ENCODE assay signal across 9 cellular contexts in the genomic region with DNA sequence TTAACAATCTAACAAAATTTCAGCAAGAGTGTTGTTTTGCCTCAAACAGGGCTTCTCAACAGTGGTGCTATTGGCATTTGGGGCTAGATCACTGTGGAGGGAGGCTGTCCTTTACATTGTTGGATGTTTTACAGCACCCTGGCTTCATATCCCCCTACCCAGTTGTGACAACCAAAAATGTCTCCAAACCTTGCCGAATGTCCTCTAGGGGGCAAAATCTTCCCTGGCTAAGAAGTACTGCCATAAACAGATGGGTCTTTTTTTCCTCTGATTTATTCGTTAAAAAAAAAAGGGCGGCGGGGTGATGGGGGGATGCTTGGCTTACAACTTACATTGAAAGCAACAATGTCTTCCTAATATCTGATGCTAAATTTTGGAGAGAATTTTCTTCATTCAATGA.
DNase-seq lines count a peak whose midpoint lies in the region; TF ChIP-seq lines count a peak whose summit lies in the region.
"Had no signal": no experiment of that assay in that cellular context is flagged by ENCODE, and none has a peak within 500 bp of the region (broad histone marks: within the 10 kb centered on the region; RNA-seq: fewer than 3 reads in every experiment).

No MANE protein-coding gene starts in this region.

- no peaks in the 10 kb centered on the region for H3K4me1 ChIP-seq in OCI-LY7 (ENCODE audit: insufficient read depth, low read length, poor library complexity, severe bottlenecking)
- H3K4me1 ChIP-seq in prostate gland (replicated peaks), result no peaks in the 10 kb centered on the region

- no peak overlapping the region for H2AFZ ChIP-seq in OCI-LY7 (ENCODE audit: low read length)

- TF ChIP-seq POLR2A in prostate gland (IDR thresholded peaks at IDR 0.05), result no peak

- no peaks in the 10 kb centered on the region for H3K9me3 ChIP-seq in OCI-LY7 (ENCODE audit: low read length)
- no peaks in the 10 kb centered on the region for H3K9me3 ChIP-seq in prostate gland

- 46% methylated on average over 4 of the region's 4 CpGs for WGBS in prostate gland

- no peaks in the 10 kb centered on the region for H3K79me2 ChIP-seq in OCI-LY7 (ENCODE audit: insufficient read depth, low read depth, low read length)

- CTCF ChIA-PET in OCI-LY7 (lab: Charles Lee; ENCODE audit: unreplicated experiment), result no interaction called here

- no peaks in the 10 kb centered on the region for H4K20me1 ChIP-seq in OCI-LY7 (ENCODE audit: insufficient read depth, low read length)

- H3K27me3 ChIP-seq in prostate gland (replicated peaks; ENCODE audit: insufficient read depth), result no peaks in the 10 kb centered on the region

- H3K27ac ChIP-seq in 22Rv1, result no peak overlapping the region
- no peak overlapping the region for H3K27ac ChIP-seq in OCI-LY7 (ENCODE audit: low read depth, low read length, poor library complexity, severe bottlenecking)
- no peak overlapping the region for H3K27ac ChIP-seq in prostate gland

- H3K4me3 ChIP-seq in GM12864 (ENCODE audit: low read depth, low read length) (no peak overlapping the region), OCI-LY7 (ENCODE audit: low read depth, low read length, poor library complexity, severe bottlenecking) (no peak overlapping the region), fibroblast of the aortic adventitia (ENCODE audit: low read depth, low read length) (no peak overlapping the region), prostate gland (no peak overlapping the region)

- intact Hi-C loops in OCI-LY7 (cut with micrococcal nuclease; ENCODE audit: unreplicated experiment) (no loop called here), prostate gland (cut with DNase I) (no loop called here)

- DNase-seq in GM12864 (ENCODE audit: low read depth) (no peak), OCI-LY7 (ENCODE audit: low spot score) (peak; percentile 26), fibroblast of the aortic adventitia (ENCODE audit: low read depth) (no peak), KG1 (lab: John Stamatoyannopoulos, UW) (no peak), prostate gland (ENCODE audit: low spot score) (no peak), H4 (ENCODE audit: low spot score) (no peak), SKM-1 treated with dmso at 0.1 percent for 144 hours (lab: John Stamatoyannopoulos, UW; ENCODE audit: unreplicated experiment) (no peak)
- DNase-seq: stimulated activated CD4-positive, alpha-beta T cell treated with anti-CD3 and anti-CD28 coated beads, Interleukin-4, amount 100 ng/mL, for 24 hours had no signal

- no peaks in the 10 kb centered on the region for H3K36me3 ChIP-seq in OCI-LY7 (ENCODE audit: insufficient read depth, low read length)
- H3K36me3 ChIP-seq in prostate gland, result no peaks in the 10 kb centered on the region

- H3K9me2 ChIP-seq in OCI-LY7 (ENCODE audit: insufficient read depth, low read length), result no peaks in the 10 kb centered on the region

- TF ChIP-seq CTCF in 22Rv1 (IDR thresholded peaks at IDR 0.05) (peak; percentile 61), GM12864 (IDR thresholded peaks at IDR 0.05; ENCODE audit: low read depth, low read length, missing control alignments) (peak; percentile 28), OCI-LY7 (conservative IDR thresholded peaks at IDR 0.05; ENCODE audit: low read length) (peak; percentile 72), fibroblast of the aortic adventitia (IDR thresholded peaks at IDR 0.05; ENCODE audit: insufficient read depth, low read length) (peak; percentile 44), prostate gland (IDR thresholded peaks at IDR 0.05) (peak in 1 of 4 experiments; percentile 10)

- H3K4me2 ChIP-seq in OCI-LY7 (ENCODE audit: low read length), result no peak overlapping the region

- POLR2A ChIA-PET in OCI-LY7 (lab: Charles Lee), result interaction anchor here (0.6 kb wide), 1 partner anchor 67 kb away, joined by 3 read pairs; no protein-coding TSS in a partner anchor

- no TSS peak for BruUV-seq in OCI-LY7 (replicated peaks; lab: Mats Ljungman, UMichigan)
